In the genomic region with DNA sequence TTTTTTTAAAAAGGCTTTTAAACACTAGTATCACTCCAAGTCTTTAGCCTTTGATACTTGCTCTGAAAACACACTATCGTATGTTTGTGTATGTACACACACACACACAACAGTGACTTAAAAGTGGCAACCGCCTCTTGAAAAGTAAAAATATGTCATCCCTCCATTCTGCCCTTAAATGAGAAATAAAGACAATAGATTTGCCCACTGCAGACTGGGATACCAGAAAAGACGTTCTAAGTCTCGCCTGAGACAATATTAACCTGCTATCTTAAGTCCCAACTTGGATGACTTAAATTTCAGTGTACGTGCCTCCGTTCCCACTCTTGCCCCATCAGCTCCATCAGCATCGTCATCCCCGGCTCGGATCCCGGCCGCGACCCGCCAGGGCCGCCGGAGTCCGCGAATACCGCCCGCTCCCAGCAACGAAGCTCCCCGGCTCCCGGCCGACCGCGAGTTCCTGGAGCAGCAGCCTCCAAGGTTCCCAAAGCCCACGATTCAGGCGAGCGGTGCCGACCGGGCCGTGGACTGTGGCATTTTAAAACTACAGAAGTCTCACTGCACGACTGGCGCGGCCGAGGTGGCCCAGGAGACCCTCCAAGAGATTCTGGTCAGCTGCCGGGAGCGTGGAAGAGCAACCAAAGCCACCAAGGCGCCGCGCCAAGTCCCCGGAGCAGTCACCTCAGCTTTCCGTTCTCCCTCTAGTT, we compare ENCODE assay signal across 8 cellular contexts. TPM values are rescaled to one million over a fixed set of nuclear protein-coding genes. Genes with fewer than 3 reads are reported as not detected.
DNase-seq lines count a peak whose midpoint lies in the region; ATAC-seq and TF ChIP-seq lines count a peak whose summit lies in the region.

No MANE protein-coding gene starts in this region.

- TF ChIP-seq CTCF in NB4 (IDR thresholded peaks at IDR 0.05; ENCODE audit: low read depth, low read length) = no peak
- TF ChIP-seq CTCF in testis (IDR thresholded peaks at IDR 0.05) = no peak

- H3K36me3 Mint-ChIP-seq in activated CD8-positive, alpha-beta memory T cell treated with anti-CD3 and anti-CD28 coated beads, Interleukin-2, amount 10 ng/mL, durations not matched to agents 7 days and 5 days = peaks cover 23% of the 10 kb centered on the region

- H3K36me3 ChIP-seq in esophagus (ENCODE audit: control insufficient read depth in 2 of 2, insufficient read depth in 2 of 2, low read length in 1 of 2) (no peaks in the 10 kb centered on the region), muscle layer of duodenum (ENCODE audit: control insufficient read depth in 1 of 2, insufficient read depth in 2 of 2, low read length in 2 of 2) (peaks cover 0 to 3% of the 10 kb centered on the region in 2 donors), testis (ENCODE audit: low read depth, missing control alignments) (no peaks in the 10 kb centered on the region)

- H3K27ac Mint-ChIP-seq in activated CD8-positive, alpha-beta memory T cell treated with anti-CD3 and anti-CD28 coated beads, Interleukin-2, amount 10 ng/mL, durations not matched to agents 7 days and 5 days = peak overlapping the region; percentile 100

- CTCF ChIA-PET in activated CD8-positive, alpha-beta memory T cell treated with anti-CD3 and anti-CD28 coated beads, Interleukin-2, amount 10 ng/mL, durations not matched to agents 7 days and 5 days (lab: Charles Lee) = interaction anchor here (0.8 to 6.0 kb wide), 14 partner anchors 23 to 374 kb away, joined by 3 to 70 read pairs (median 4); no protein-coding TSS in a partner anchor

- H3K4me1 ChIP-seq in esophagus (ENCODE audit: control insufficient read depth in 2 of 2, insufficient read depth in 2 of 2, low read length in 1 of 2) = peaks cover 2% of the 10 kb centered on the region in 2 donors
- peaks cover 0 to 35% of the 10 kb centered on the region in 2 donors for H3K4me1 ChIP-seq in muscle layer of duodenum (ENCODE audit: control insufficient read depth in 1 of 2, insufficient read depth in 2 of 2, low read length in 2 of 2)
- H3K4me1 ChIP-seq in testis = peaks cover 6% of the 10 kb centered on the region

- H3K27me3 Mint-ChIP-seq in activated CD8-positive, alpha-beta memory T cell treated with anti-CD3 and anti-CD28 coated beads, Interleukin-2, amount 10 ng/mL, durations not matched to agents 7 days and 5 days = no peaks in the 10 kb centered on the region

- H3K4me1 Mint-ChIP-seq in activated CD8-positive, alpha-beta memory T cell treated with anti-CD3 and anti-CD28 coated beads, Interleukin-2, amount 10 ng/mL, durations not matched to agents 7 days and 5 days = peaks cover 21% of the 10 kb centered on the region

- H3K27me3 ChIP-seq in esophagus (ENCODE audit: control insufficient read depth in 1 of 2, insufficient read depth in 2 of 2, low read length in 2 of 2) = no peaks in the 10 kb centered on the region
- H3K27me3 ChIP-seq in muscle layer of duodenum (ENCODE audit: low read depth, low read length) = no peaks in the 10 kb centered on the region
- no peaks in the 10 kb centered on the region for H3K27me3 ChIP-seq in testis

- intact Hi-C loops in testis (cut with DNase I; ENCODE audit: low total_unique reads) = no loop called here

- H3K27ac ChIP-seq in esophagus (ENCODE audit: low read depth in 2 of 2, low read length in 1 of 2) (peak overlapping the region; percentile 97 to 100), muscle layer of duodenum (ENCODE audit: low read length) (peak overlapping the region; percentile 98), testis (peak overlapping the region; percentile 100)

- peak overlapping the region; percentile 96 for H3K4me3 ChIP-seq in NB4 (ENCODE audit: low read depth, low read length)
- H3K4me3 ChIP-seq in esophagus (ENCODE audit: low read depth in 1 of 2, low read length in 2 of 2) = peak overlapping the region; percentile 80 to 99
- H3K4me3 ChIP-seq in muscle layer of duodenum (ENCODE audit: low read depth in 1 of 2, low read length in 2 of 2) = peak overlapping the region; percentile 75 to 100
- peak overlapping the region; percentile 88 to 95 for H3K4me3 ChIP-seq in testis

- peak overlapping the region; percentile 95 for H3K4me3 Mint-ChIP-seq in activated CD8-positive, alpha-beta memory T cell treated with anti-CD3 and anti-CD28 coated beads, Interleukin-2, amount 10 ng/mL, durations not matched to agents 7 days and 5 days

- no peaks in the 10 kb centered on the region for H3K9me3 ChIP-seq in esophagus (ENCODE audit: control insufficient read depth in 2 of 2, insufficient read depth in 1 of 2, low read depth in 1 of 2, low read length in 1 of 2)
- H3K9me3 ChIP-seq in muscle layer of duodenum (ENCODE audit: control insufficient read depth in 1 of 2, low read length in 2 of 2) = no peaks in the 10 kb centered on the region
- H3K9me3 ChIP-seq in testis = no peaks in the 10 kb centered on the region

- DNase-seq in Daoy (ENCODE audit: low read depth) (peak; percentile 54), NB4 (ENCODE audit: low read depth) (peak; percentile 58), testis (peak; percentile 74), DMS153 (lab: John Stamatoyannopoulos, UW) (no peak)
- DNase-seq in activated CD8-positive, alpha-beta memory T cell treated with anti-CD3 and anti-CD28 coated beads, Interleukin-2, amount 10 ng/mL, durations not matched to agents 7 days and 5 days = peak; percentile 52

- WGBS in esophagus, 2 donors = 0% methylated on average over 42 of the region's 42 CpGs
- WGBS in testis, 2 donors = 0% methylated on average over 12 to 42 of the region's 42 CpGs

- TF ChIP-seq POLR2A in NB4 (IDR thresholded peaks at IDR 0.05; ENCODE audit: extremely low read depth, insufficient read length) = no peak
- no peak for TF ChIP-seq POLR2A in testis (IDR thresholded peaks at IDR 0.05)

- no peak for ATAC-seq in activated CD8-positive, alpha-beta memory T cell treated with anti-CD3 and anti-CD28 coated beads, Interleukin-2, amount 10 ng/mL, durations not matched to agents 7 days and 5 days
- no peak for ATAC-seq in HG03097 (IDR thresholded peaks at IDR 0.05; ENCODE audit: low FRiP score, unreplicated experiment)

- H3K9me3 Mint-ChIP-seq in activated CD8-positive, alpha-beta memory T cell treated with anti-CD3 and anti-CD28 coated beads, Interleukin-2, amount 10 ng/mL, durations not matched to agents 7 days and 5 days (ENCODE audit: low read depth) = no peaks in the 10 kb centered on the region

RNA-seq across cellular contexts. Expression of gene ARID2, which starts 2.8 kb away (rescaled TPM):
- 12.9 and 13.1 TPM in 2 replicates for total RNA-seq in Daoy (2014; rRNA removed; shearing (Covaris generic))
- total RNA-seq in activated CD8-positive, alpha-beta memory T cell treated with anti-CD3 and anti-CD28 coated beads, Interleukin-2, amount 10 ng/mL, durations not matched to agents 7 days and 5 days = 10 to 100 TPM; 38.3 to 49.6 TPM
- polyA plus RNA-seq in esophagus (1 to 10 TPM; 5.0 to 8.5 TPM), testis (ENCODE audit: insufficient read depth, low read depth, low replicate concordance) (50.4 TPM)
- 10 to 100 TPM; 72.4 to 82.2 TPM for total RNA-seq in testis
